Comparison of ENCODE assay signal across 21 cellular contexts in the genomic region with DNA sequence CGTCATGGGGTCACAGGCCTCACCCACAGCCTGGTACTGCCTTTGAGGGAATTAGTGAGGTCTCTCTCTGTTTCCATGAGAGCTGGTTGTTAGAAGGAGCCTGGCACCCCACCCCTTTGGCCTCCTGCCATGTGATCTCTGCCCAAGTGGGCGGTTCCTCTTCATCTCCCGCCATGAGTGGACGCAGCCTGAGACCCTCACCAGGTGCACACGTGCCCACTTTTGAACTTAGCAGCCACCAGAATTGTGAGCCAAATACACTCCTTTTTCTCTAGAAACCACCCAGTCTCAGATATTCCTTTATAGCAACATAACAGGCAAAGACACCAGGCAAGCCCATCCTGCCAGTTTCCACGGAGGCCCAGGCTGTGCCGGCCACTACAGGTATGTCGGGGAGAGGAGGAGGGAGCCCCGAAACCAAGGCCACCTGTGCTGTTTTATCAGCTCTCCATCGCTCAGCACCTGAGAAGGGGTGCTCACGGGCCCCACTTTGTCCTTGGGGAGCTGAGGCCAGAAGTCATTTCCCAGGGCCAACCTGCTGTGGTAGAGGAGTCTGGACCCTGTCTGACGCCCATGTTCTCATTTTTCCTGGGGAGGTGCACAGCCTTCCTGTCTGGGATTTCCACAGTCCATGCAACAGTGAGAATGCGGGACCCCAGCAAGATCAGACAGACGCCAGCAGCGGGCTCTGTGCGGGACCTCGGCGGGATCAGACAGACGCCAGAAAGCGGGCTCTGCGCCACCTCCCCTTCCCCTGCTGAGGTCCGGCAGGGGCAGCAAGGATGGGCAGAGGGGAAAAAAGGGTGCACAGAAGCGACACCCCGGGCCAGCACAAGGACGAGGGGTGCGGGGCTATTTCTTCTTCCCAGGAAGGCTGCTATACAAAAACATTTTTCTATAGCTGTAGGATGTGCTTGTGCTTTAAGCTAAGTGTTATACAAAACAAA.
A peak's percentile ranks its signal among the peaks of the same experiment; 100 is the strongest.
DNase-seq lines count a peak whose midpoint lies in the region; ATAC-seq and TF ChIP-seq lines count a peak whose summit lies in the region.
"Had no signal": no experiment of that assay in that cellular context is flagged by ENCODE, and none has a peak within 500 bp of the region (broad histone marks: within the 10 kb centered on the region; RNA-seq: fewer than 3 reads in every experiment).

No MANE protein-coding gene starts in this region.

- H3K36me3 ChIP-seq in CD8-positive, alpha-beta T cell (ENCODE audit: insufficient read depth, low read length): peaks cover 24% of the 10 kb centered on the region
- peaks cover 0 to 89% (median 7%) of the 10 kb centered on the region in 3 experiments for H3K36me3 ChIP-seq in naive thymus-derived CD4-positive, alpha-beta T cell (ENCODE audit: control insufficient read depth in 2 of 3, insufficient read depth in 3 of 3, low read length in 3 of 3)
- peaks cover 0 to 29% (median 0%) of the 10 kb centered on the region in 3 donors for H3K36me3 ChIP-seq in tibial nerve
- H3K36me3 ChIP-seq: prostate gland had no signal

- intact Hi-C loops in CD8-positive, alpha-beta T cell (cut with DNase I, micrococcal nuclease): no loop called here
- intact Hi-C loops in naive thymus-derived CD4-positive, alpha-beta T cell (cut with micrococcal nuclease): no loop called here

- H3K27ac ChIP-seq in CD8-positive, alpha-beta T cell (ENCODE audit: low read depth, low read length): no peak overlapping the region
- no peak overlapping the region for H3K27ac ChIP-seq in naive thymus-derived CD4-positive, alpha-beta T cell (ENCODE audit: low read depth, low read length)
- no peak overlapping the region for H3K27ac ChIP-seq in tibial nerve
- H3K27ac ChIP-seq: 22Rv1, prostate gland, stomach had no signal

- H3K27me3 ChIP-seq in CD8-positive, alpha-beta T cell (ENCODE audit: insufficient read depth, low read length): no peaks in the 10 kb centered on the region
- H3K27me3 ChIP-seq in naive thymus-derived CD4-positive, alpha-beta T cell (ENCODE audit: control insufficient read depth in 2 of 2, insufficient read depth in 2 of 2, low read length in 2 of 2): no peaks in the 10 kb centered on the region
- H3K27me3 ChIP-seq in tibial nerve: no peaks in the 10 kb centered on the region
- H3K27me3 ChIP-seq: stomach had no signal

- no peak for TF ChIP-seq POLR2A in tibial nerve (IDR thresholded peaks at IDR 0.05)

- CTCF ChIA-PET in CD8-positive, alpha-beta T cell (lab: Charles Lee): no interaction called here
- CTCF ChIA-PET in naive thymus-derived CD4-positive, alpha-beta T cell (lab: Charles Lee): no interaction called here

- no peaks in the 10 kb centered on the region for H3K9me3 ChIP-seq in CD8-positive, alpha-beta T cell (ENCODE audit: low read length)
- no peaks in the 10 kb centered on the region for H3K9me3 ChIP-seq in naive thymus-derived CD4-positive, alpha-beta T cell (ENCODE audit: control insufficient read depth in 2 of 3, low read length in 3 of 3)
- H3K9me3 ChIP-seq in tibial nerve: no peaks in the 10 kb centered on the region
- H3K9me3 ChIP-seq: prostate gland, stomach had no signal

- 90% methylated on average over 23 to 26 of the region's 26 CpGs for WGBS in tibial nerve, 2 donors

- peaks cover 14% of the 10 kb centered on the region for H3K4me1 ChIP-seq in CD8-positive, alpha-beta T cell (ENCODE audit: insufficient read depth, low read length)
- H3K4me1 ChIP-seq in naive thymus-derived CD4-positive, alpha-beta T cell (ENCODE audit: control insufficient read depth in 2 of 2, insufficient read depth in 2 of 2, low read length in 2 of 2): no peaks in the 10 kb centered on the region
- peaks cover 0 to 3% (median 0%) of the 10 kb centered on the region in 4 donors for H3K4me1 ChIP-seq in tibial nerve
- H3K4me1 ChIP-seq: prostate gland, stomach had no signal

- H3K9me3 Mint-ChIP-seq in CD8-positive, alpha-beta T cell: no peaks in the 10 kb centered on the region
- peaks cover 6% of the 10 kb centered on the region for H3K9me3 Mint-ChIP-seq in activated naive CD8-positive, alpha-beta T cell treated with anti-CD3 and anti-CD28 coated beads for 36 hours
- H3K9me3 Mint-ChIP-seq in naive thymus-derived CD4-positive, alpha-beta T cell: peaks cover 0 to 12% (median 0%) of the 10 kb centered on the region in 11 donors
- H3K9me3 Mint-ChIP-seq: mesothelial cell of epicardium, neural crest cell had no signal

- TF ChIP-seq EP300 in tibial nerve (IDR thresholded peaks at IDR 0.05): no peak

- peaks cover 30% of the 10 kb centered on the region for H3K4me1 Mint-ChIP-seq in CD8-positive, alpha-beta T cell (ENCODE audit: low read depth)
- H3K4me1 Mint-ChIP-seq in activated naive CD8-positive, alpha-beta T cell treated with anti-CD3 and anti-CD28 coated beads for 36 hours: peaks cover 8% of the 10 kb centered on the region
- peaks cover 12 to 40% (median 20%) of the 10 kb centered on the region in 7 donors for H3K4me1 Mint-ChIP-seq in naive thymus-derived CD4-positive, alpha-beta T cell
- H3K4me1 Mint-ChIP-seq: neural crest cell had no signal

- no peaks in the 10 kb centered on the region for H3K27me3 Mint-ChIP-seq in CD8-positive, alpha-beta T cell (ENCODE audit: low read depth)
- no peaks in the 10 kb centered on the region for H3K27me3 Mint-ChIP-seq in activated naive CD8-positive, alpha-beta T cell treated with anti-CD3 and anti-CD28 coated beads for 36 hours
- H3K27me3 Mint-ChIP-seq in naive thymus-derived CD4-positive, alpha-beta T cell: no peaks in the 10 kb centered on the region

- H3K36me3 Mint-ChIP-seq in CD8-positive, alpha-beta T cell: peaks cover 60% of the 10 kb centered on the region
- H3K36me3 Mint-ChIP-seq in activated naive CD8-positive, alpha-beta T cell treated with anti-CD3 and anti-CD28 coated beads for 36 hours: peaks cover 19% of the 10 kb centered on the region
- H3K36me3 Mint-ChIP-seq in naive thymus-derived CD4-positive, alpha-beta T cell: peaks cover 4 to 39% (median 19%) of the 10 kb centered on the region in 5 donors

- POLR2A ChIA-PET in CD8-positive, alpha-beta T cell (lab: Charles Lee): no interaction called here
- POLR2A ChIA-PET in naive thymus-derived CD4-positive, alpha-beta T cell (lab: Charles Lee): no interaction called here

- no peak for TF ChIP-seq CTCF in CD8-positive, alpha-beta T cell (IDR thresholded peaks at IDR 0.05)
- no peak for TF ChIP-seq CTCF in tibial nerve (IDR thresholded peaks at IDR 0.05)

- no peak for ATAC-seq in CD8-positive, alpha-beta T cell
- ATAC-seq in naive thymus-derived CD4-positive, alpha-beta T cell: no peak
- ATAC-seq in HG03460 (IDR thresholded peaks at IDR 0.05; ENCODE audit: unreplicated experiment): no peak
- ATAC-seq: left lobe of liver had no signal

- peak overlapping the region; percentile 82 for H3K27ac Mint-ChIP-seq in CD8-positive, alpha-beta T cell
- H3K27ac Mint-ChIP-seq in activated naive CD8-positive, alpha-beta T cell treated with anti-CD3 and anti-CD28 coated beads for 36 hours: peak overlapping the region; percentile 54
- H3K27ac Mint-ChIP-seq in naive thymus-derived CD4-positive, alpha-beta T cell: peak overlapping the region in 8 of 9 donors; percentile 47 to 91 (median 72)
- H3K27ac Mint-ChIP-seq: mesothelial cell of epicardium had no signal

- H3K4me3 ChIP-seq in CD8-positive, alpha-beta T cell (ENCODE audit: low read depth, low read length): no peak overlapping the region
- no peak overlapping the region for H3K4me3 ChIP-seq in naive thymus-derived CD4-positive, alpha-beta T cell (ENCODE audit: low read length)
- H3K4me3 ChIP-seq in tibial nerve: no peak overlapping the region
- H3K4me3 ChIP-seq: prostate gland, stomach had no signal

- H3K4me3 Mint-ChIP-seq in CD8-positive, alpha-beta T cell: no peak overlapping the region
- no peak overlapping the region for H3K4me3 Mint-ChIP-seq in activated naive CD8-positive, alpha-beta T cell treated with anti-CD3 and anti-CD28 coated beads for 36 hours
- H3K4me3 Mint-ChIP-seq in naive thymus-derived CD4-positive, alpha-beta T cell: peak overlapping the region in 1 of 10 donors; percentile 67
- H3K4me3 Mint-ChIP-seq: mesothelial cell of epicardium, neural crest cell had no signal

- DNase-seq in NCI-H2029 (lab: John Stamatoyannopoulos, UW) (peak; percentile 38), NCI-H2029 treated with DMSO at 0.1 percent for 48 hours (lab: John Stamatoyannopoulos, UW) (no peak), tibial nerve (ENCODE audit: low spot score in 2 of 2) (no peak), NK-92 (lab: John Stamatoyannopoulos, UW; ENCODE audit: unreplicated experiment) (no peak)
- DNase-seq in CD8-positive, alpha-beta T cell: peak in 1 of 7 experiments; percentile 13
- DNase-seq in activated naive CD8-positive, alpha-beta T cell treated with anti-CD3 and anti-CD28 coated beads for 36 hours: no peak
- no peak for DNase-seq in naive thymus-derived CD4-positive, alpha-beta T cell
- DNase-seq: activated CD4-positive, alpha-beta T cell treated with anti-CD3 and anti-CD28 coated beads, Interleukin-2, amount 50 U/mL, for 1 hour; activated naive CD4-positive, alpha-beta T cell; H7; Kasumi-1; NCI-H510A treated with DMSO at 0.1 percent for 48 hours; stimulated activated CD4-positive, alpha-beta T cell treated with anti-CD3 and anti-CD28 coated beads, Interleukin-2, amount 100 ng/mL, for 24 hours; stomach; trophoblast cell had no signal
